24 cellular contexts compared by ENCODE assay signal in genomic region chr1:101075926-101076325, GRCh38. TPM values are rescaled to one million over a fixed set of nuclear protein-coding genes. Genes with fewer than 3 reads are reported as not detected.
DNase-seq lines count a peak whose midpoint lies in the region; ATAC-seq, FAIRE-seq and TF ChIP-seq lines count a peak whose summit lies in the region.
"Had no signal": no experiment of that assay in that cellular context is flagged by ENCODE, and none has a peak within 500 bp of the region (broad histone marks: within the 10 kb centered on the region; RNA-seq: fewer than 3 reads in every experiment).

No MANE protein-coding gene starts in this region.

- WGBS in mammary epithelial cell (ENCODE audit: low coverage, missing lambda C conversion rate) = 73% methylated on average over 2 of the region's 2 CpGs

- H4K20me1 ChIP-seq in PC-3 (ENCODE audit: low read length) = no peaks in the 10 kb centered on the region
- H4K20me1 ChIP-seq in mammary epithelial cell (ENCODE audit: insufficient read depth, low read length) = no peaks in the 10 kb centered on the region

- H3K9me2 ChIP-seq in PC-3 (replicated peaks; ENCODE audit: low read length) = no peaks in the 10 kb centered on the region
- H3K9me2 ChIP-seq: SK-N-SH had no signal

- no peak overlapping the region for H3K4me3 Mint-ChIP-seq in stimulated activated naive B cell treated with anti-CD40 and anti-IgM and Interleukin-4, amounts not matched to agents 10 μg/mL and 1 μg/mL and 100 μg/mL, for 72 hours
- H3K4me3 Mint-ChIP-seq in activated naive CD8-positive, alpha-beta T cell treated with anti-CD3 and anti-CD28 coated beads, Interleukin-2, amount 50 U/mL, for 24 hours = no peak overlapping the region

- H2AFZ ChIP-seq in PC-3 (ENCODE audit: low read length) (no peak overlapping the region), mammary epithelial cell (ENCODE audit: low read depth, low read length) (no peak overlapping the region)

- peaks cover 29 to 38% of the 10 kb centered on the region in 2 donors for H3K4me1 Mint-ChIP-seq in stimulated activated naive B cell treated with anti-CD40 and anti-IgM and Interleukin-4, amounts not matched to agents 10 μg/mL and 1 μg/mL and 100 μg/mL, for 72 hours
- H3K4me1 Mint-ChIP-seq in activated naive CD8-positive, alpha-beta T cell treated with anti-CD3 and anti-CD28 coated beads, Interleukin-2, amount 50 U/mL, for 24 hours = peaks cover 33% of the 10 kb centered on the region

- H3K79me2 ChIP-seq in PC-3 (ENCODE audit: low read length) (no peaks in the 10 kb centered on the region), mammary epithelial cell (ENCODE audit: insufficient read depth, low read length) (no peaks in the 10 kb centered on the region)

- ATAC-seq in PC-3 (no peak), HG02642 (IDR thresholded peaks at IDR 0.05; ENCODE audit: poor library complexity, unreplicated experiment) (no peak), GM19328 (IDR thresholded peaks at IDR 0.05; ENCODE audit: unreplicated experiment) (no peak)
- no peak for ATAC-seq in stimulated activated naive B cell treated with anti-CD40 and anti-IgM and Interleukin-4, amounts not matched to agents 10 μg/mL and 1 μg/mL and 100 μg/mL, for 72 hours (replicated peaks)
- no peak for ATAC-seq in activated naive CD8-positive, alpha-beta T cell treated with anti-CD3 and anti-CD28 coated beads, Interleukin-2, amount 50 U/mL, for 24 hours
- ATAC-seq: HepG2, Panc1 had no signal

- H3K27ac Mint-ChIP-seq in stimulated activated naive B cell treated with anti-CD40 and anti-IgM and Interleukin-4, amounts not matched to agents 10 μg/mL and 1 μg/mL and 100 μg/mL, for 72 hours = no peak overlapping the region
- H3K27ac Mint-ChIP-seq in activated naive CD8-positive, alpha-beta T cell treated with anti-CD3 and anti-CD28 coated beads, Interleukin-2, amount 50 U/mL, for 24 hours = no peak overlapping the region

- BruUV-seq in PC-3 (replicated peaks; lab: Mats Ljungman, UMichigan) = no TSS peak
- no TSS peak for BruUV-seq in mammary epithelial cell (replicated peaks; lab: Mats Ljungman, UMichigan)

- intact Hi-C loops in PC-3 (cut with micrococcal nuclease) (no loop called here), mammary epithelial cell (cut with micrococcal nuclease) (no loop called here)

- H3K27ac ChIP-seq in PC-3 (ENCODE audit: low read length) = no peak overlapping the region
- H3K27ac ChIP-seq in mammary epithelial cell (ENCODE audit: insufficient read depth, low read depth, low read length) = no peak overlapping the region

- H3K9ac ChIP-seq in PC-3 (ENCODE audit: low read length) = no peak overlapping the region
- H3K9ac ChIP-seq in mammary epithelial cell (ENCODE audit: insufficient read depth, low read length) = no peak overlapping the region
- H3K9ac ChIP-seq: SK-N-SH had no signal

- CTCF ChIA-PET in PC-3 (lab: Charles Lee) = no interaction called here
- CTCF ChIA-PET in mammary epithelial cell (lab: Charles Lee; ENCODE audit: low non-redundant PET) = interaction anchor here (0.7 kb wide), 1 partner anchor 46 kb away, joined by 3 read pairs; no protein-coding TSS in a partner anchor

- no peaks in the 10 kb centered on the region for H3K27me3 Mint-ChIP-seq in stimulated activated naive B cell treated with anti-CD40 and anti-IgM and Interleukin-4, amounts not matched to agents 10 μg/mL and 1 μg/mL and 100 μg/mL, for 72 hours
- no peaks in the 10 kb centered on the region for H3K27me3 Mint-ChIP-seq in activated naive CD8-positive, alpha-beta T cell treated with anti-CD3 and anti-CD28 coated beads, Interleukin-2, amount 50 U/mL, for 24 hours

- DNase-seq in GM19239 (ENCODE audit: insufficient read length, low spot score) (no peak), PC-3 (peak; percentile 57), mammary epithelial cell (peak; percentile 63), kidney tubule cell (ENCODE audit: low spot score) (peak; percentile 22)
- DNase-seq in stimulated activated naive B cell treated with anti-CD40 and anti-IgM and Interleukin-4, amounts not matched to agents 10 μg/mL and 1 μg/mL and 100 μg/mL, for 72 hours = no peak
- no peak for DNase-seq in activated naive CD8-positive, alpha-beta T cell treated with anti-CD3 and anti-CD28 coated beads, Interleukin-2, amount 50 U/mL, for 24 hours
- DNase-seq: Calu3, DMS153, HCEC 1CT, Kasumi-1, MV-4-11, NCI-H1105, NCI-H146, NCI-H1930, NCI-H2107, NCI-H446, NCI-H524 treated with DMSO at 0.1 percent for 48 hours, SK-N-SH, SW 1271 had no signal

- no peaks in the 10 kb centered on the region for H3K27me3 ChIP-seq in PC-3 (ENCODE audit: low read length)
- no peaks in the 10 kb centered on the region for H3K27me3 ChIP-seq in mammary epithelial cell (ENCODE audit: insufficient read depth, low read length)

- TF ChIP-seq CTCF in PC-3 (conservative IDR thresholded peaks at IDR 0.05; ENCODE audit: low read depth, low read length) (no peak), mammary epithelial cell (conservative IDR thresholded peaks at IDR 0.05 in 1 of 2, IDR thresholded peaks at IDR 0.05 in 1 of 2; ENCODE audit: extremely low read depth in 1 of 2, insufficient read depth in 1 of 2, low read depth in 1 of 2, low read length in 2 of 2) (no peak)

- no peaks in the 10 kb centered on the region; the same call in 1 of the 2 replicates for H3K4me1 ChIP-seq in PC-3 (ENCODE audit: insufficient read depth, low read length)
- peaks cover 4% of the 10 kb centered on the region for H3K4me1 ChIP-seq in mammary epithelial cell (ENCODE audit: insufficient read depth, low read length)

- H3K9me3 ChIP-seq in PC-3 (ENCODE audit: low read length) (no peaks in the 10 kb centered on the region), mammary epithelial cell (replicated peaks; ENCODE audit: insufficient read depth, low read length) (no peaks in the 10 kb centered on the region)
- H3K9me3 ChIP-seq: SK-N-SH had no signal

- in situ Hi-C loops in mammary epithelial cell (cut with MboI; ENCODE audit: low sequenced_read_pairs in 2 of 2) = no loop called here

- POLR2A ChIA-PET in PC-3 (lab: Charles Lee; ENCODE audit: unreplicated experiment) = no interaction called here

- H3K36me3 ChIP-seq in PC-3 (ENCODE audit: low read depth, low read length) (no peaks in the 10 kb centered on the region), mammary epithelial cell (ENCODE audit: insufficient read depth, low read length) (no peaks in the 10 kb centered on the region)

- H3K4me2 ChIP-seq in PC-3 (ENCODE audit: low read length) = no peak overlapping the region
- no peak overlapping the region for H3K4me2 ChIP-seq in mammary epithelial cell (ENCODE audit: insufficient read depth, low read depth, low read length)
- H3K4me2 ChIP-seq: SK-N-SH had no signal

- H3K4me3 ChIP-seq in PC-3 (ENCODE audit: low read length) (no peak overlapping the region), mammary epithelial cell (replicated peaks in 1 of 3; ENCODE audit: insufficient read depth in 1 of 3, low read depth in 2 of 3, low read length in 3 of 3) (no peak overlapping the region)

- peaks cover 28 to 37% of the 10 kb centered on the region in 2 donors for H3K36me3 Mint-ChIP-seq in stimulated activated naive B cell treated with anti-CD40 and anti-IgM and Interleukin-4, amounts not matched to agents 10 μg/mL and 1 μg/mL and 100 μg/mL, for 72 hours
- H3K36me3 Mint-ChIP-seq in activated naive CD8-positive, alpha-beta T cell treated with anti-CD3 and anti-CD28 coated beads, Interleukin-2, amount 50 U/mL, for 24 hours (ENCODE audit: low read depth) = peaks cover 31% of the 10 kb centered on the region

- H3F3A ChIP-seq in PC-3 (ENCODE audit: low read length, unreplicated experiment) = no peaks in the 10 kb centered on the region

- peak; percentile 14 for FAIRE-seq in GM19239 (lab: Jason Lieb, UNC)
- FAIRE-seq: H1, HepG2 had no signal

- H3K9me3 Mint-ChIP-seq in stimulated activated naive B cell treated with anti-CD40 and anti-IgM and Interleukin-4, amounts not matched to agents 10 μg/mL and 1 μg/mL and 100 μg/mL, for 72 hours = no peaks in the 10 kb centered on the region
- peaks cover 9% of the 10 kb centered on the region for H3K9me3 Mint-ChIP-seq in activated naive CD8-positive, alpha-beta T cell treated with anti-CD3 and anti-CD28 coated beads, Interleukin-2, amount 50 U/mL, for 24 hours

- dilution Hi-C loops in mammary epithelial cell (cut with HindIII; ENCODE audit: low sequenced_read_pairs) = no loop called here

RNA-seq across cellular contexts. Expression of gene DPH5, which starts 50.3 kb away (rescaled TPM):
- 24.9 and 32.8 TPM in 2 replicates for total RNA-seq in PC-3 (2014; rRNA removed)
- 10 to 100 TPM; 21.2 to 47.0 TPM for total RNA-seq in mammary epithelial cell
- 33.9 TPM for polyA plus RNA-seq in mammary epithelial cell
- polyA minus RNA-seq in mammary epithelial cell = 13.3 TPM

Comparison
In these comparisons a context has a peak if more than half of its experiments do, and no peak if none do; other contexts are left out.
1. DNase-seq: peak in PC-3 (single experiment), mammary epithelial cell (single experiment) and kidney tubule cell (single experiment); none in GM19239 (single experiment), stimulated activated naive B cell treated with anti-CD40 and anti-IgM and Interleukin-4, amounts not matched to agents 10 μg/mL and 1 μg/mL and 100 μg/mL, for 72 hours (single experiment) and activated naive CD8-positive, alpha-beta T cell treated with anti-CD3 and anti-CD28 coated beads, Interleukin-2, amount 50 U/mL, for 24 hours (single experiment).